In the genomic region with DNA sequence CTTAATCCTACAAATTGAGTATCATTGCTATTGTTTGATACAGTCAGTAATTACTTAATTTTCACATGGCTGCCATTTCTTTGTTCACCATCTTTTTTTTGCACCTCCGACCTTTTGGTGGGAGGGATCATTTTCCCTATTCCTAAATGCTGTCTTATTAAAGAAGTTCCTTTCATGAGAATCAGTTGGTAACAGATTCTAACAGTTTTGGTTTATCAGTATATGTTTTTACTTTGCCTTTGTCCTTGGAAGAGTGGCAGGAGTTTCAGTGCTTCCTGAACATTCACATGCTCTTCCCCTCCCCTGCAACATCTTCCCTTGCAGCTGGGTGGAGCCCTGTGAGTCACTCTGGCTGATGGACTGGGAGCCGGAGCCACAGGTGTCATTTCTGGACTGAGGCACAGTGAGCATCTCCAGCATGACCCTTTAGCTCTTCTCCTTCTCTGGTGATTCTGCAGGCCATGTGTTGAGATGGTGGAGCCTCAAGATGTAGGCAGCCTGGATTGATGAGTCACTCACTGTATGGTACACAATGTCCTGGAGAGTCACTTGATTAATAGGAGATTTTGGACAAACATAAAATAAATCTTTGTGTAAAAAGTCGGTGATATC, we compare ENCODE assay signal across 9 cellular contexts.
DNase-seq lines count a peak whose midpoint lies in the region; ATAC-seq and TF ChIP-seq lines count a peak whose summit lies in the region.
"Had no signal": no experiment of that assay in that cellular context is flagged by ENCODE, and none has a peak within 500 bp of the region (broad histone marks: within the 10 kb centered on the region; RNA-seq: fewer than 3 reads in every experiment).

No MANE protein-coding gene starts in this region.

- peak overlapping the region; percentile 44 for H3K4me2 ChIP-seq in HCT116 (ENCODE audit: low read length)

- no peaks in the 10 kb centered on the region for H3K27me3 ChIP-seq in ACC112 (ENCODE audit: insufficient read depth, low read length)
- H3K27me3 ChIP-seq in HCT116 (ENCODE audit: insufficient read depth, low read length) = no peaks in the 10 kb centered on the region
- no peaks in the 10 kb centered on the region for H3K27me3 ChIP-seq in effector memory CD4-positive, alpha-beta T cell (replicated peaks; ENCODE audit: control insufficient read depth, insufficient read depth, low read length, poor library complexity, severe bottlenecking)

- H3K36me3 ChIP-seq in ACC112 (ENCODE audit: insufficient read depth, low read length) = no peaks in the 10 kb centered on the region
- no peaks in the 10 kb centered on the region for H3K36me3 ChIP-seq in HCT116 (ENCODE audit: control insufficient read depth in 1 of 2, insufficient read depth in 2 of 2, low read length in 2 of 2)
- no peaks in the 10 kb centered on the region for H3K36me3 ChIP-seq in effector memory CD4-positive, alpha-beta T cell (ENCODE audit: control insufficient read depth, insufficient read depth, low read length)

- RAD21 ChIA-PET in HCT116 (lab: Charles Lee; ENCODE audit: low non-redundant PET in 1 of 2, low total read pairs in 2 of 2, uncharacterized antibody in 2 of 2, unreplicated experiment in 2 of 2) = no interaction called here

- H2AFZ ChIP-seq in ACC112 (ENCODE audit: low read length, unreplicated experiment) (no peak overlapping the region), HCT116 (ENCODE audit: low read depth, low read length, poor library complexity, severe bottlenecking) (peak overlapping the region; percentile 91)

- no peaks in the 10 kb centered on the region for H3K9me2 ChIP-seq in HCT116 (ENCODE audit: insufficient read depth)

- peaks cover 24% of the 10 kb centered on the region for H3K27me3 Mint-ChIP-seq in type B pancreatic cell

- no peaks in the 10 kb centered on the region for H3K9me3 ChIP-seq in HCT116 (ENCODE audit: control insufficient read depth in 1 of 2, insufficient read depth in 1 of 2, low read depth in 1 of 2, low read length in 2 of 2)
- no peaks in the 10 kb centered on the region for H3K9me3 ChIP-seq in effector memory CD4-positive, alpha-beta T cell (ENCODE audit: control insufficient read depth, low read length)

- DNase-seq in HCT116 (ENCODE audit: low read depth, low spot score) = peak; percentile 22
- DNase-seq in SK-N-DZ (ENCODE audit: low spot score) = peak; percentile 44
- DNase-seq in iPS-NIHi11 (ENCODE audit: low spot score) = peak; percentile 19
- no peak for DNase-seq in effector memory CD4-positive, alpha-beta T cell
- no peak for DNase-seq in type B pancreatic cell (ENCODE audit: extremely low spot score, unreplicated experiment)
- DNase-seq in NOMO-1 (lab: John Stamatoyannopoulos, UW; ENCODE audit: unreplicated experiment in 2 of 2) = no peak
- DNase-seq: activated gamma-delta T cell treated with Interleukin-2 at 50 U/mL for 16 hours had no signal

- H3K27ac Mint-ChIP-seq in type B pancreatic cell = no peak overlapping the region

- TF ChIP-seq RAD21 in HCT116 (IDR thresholded peaks at IDR 0.05; ENCODE audit: low read depth) = peak; percentile 43; the same call in 1 of the 2 replicates

- CTCF ChIA-PET in HCT116 (lab: Charles Lee) = no interaction called here

- H3K4me3 ChIP-seq in ACC112 (ENCODE audit: low read depth, low read length) (no peak overlapping the region), HCT116 (replicated peaks in 1 of 2; ENCODE audit: low read depth in 1 of 2, low read length in 2 of 2) (no peak overlapping the region)
- H3K4me3 ChIP-seq in effector memory CD4-positive, alpha-beta T cell (ENCODE audit: insufficient read depth, low read depth, low read length, poor library complexity, severe bottlenecking) = no peak overlapping the region

- intact Hi-C loops in HCT116 (cut with micrococcal nuclease) = loop anchor here (10.0 kb wide), 1 partner anchor 321 kb away; no protein-coding TSS in a partner anchor

- POLR2A ChIA-PET in HCT116 (lab: Charles Lee) = no interaction called here

- TF ChIP-seq CTCF in HCT116 (IDR thresholded peaks at IDR 0.05 in 2 of 3, conservative IDR thresholded peaks at IDR 0.05 in 1 of 3; ENCODE audit: borderline replicate concordance in 1 of 3, insufficient read depth in 1 of 3, low read depth in 2 of 3, low read length in 2 of 3) (peak in 2 of 3 experiments; percentile 26 to 44; a peak in 4 of 6 replicates), type B pancreatic cell (conservative IDR thresholded peaks at IDR 0.05) (no peak)

- no TSS peak for BruUV-seq in HCT116 (replicated peaks; lab: Mats Ljungman, UMichigan)

- H3K36me3 Mint-ChIP-seq in type B pancreatic cell = no peaks in the 10 kb centered on the region

- TF ChIP-seq POLR2A in HCT116 (IDR thresholded peaks at IDR 0.05; ENCODE audit: borderline replicate concordance, extremely low read depth, insufficient read depth, insufficient read length) = no peak

- ATAC-seq in HCT116 = peak; percentile 95
- ATAC-seq in GM18511 (IDR thresholded peaks at IDR 0.05; ENCODE audit: unreplicated experiment) = no peak

- H3K4me1 ChIP-seq in ACC112 (ENCODE audit: control insufficient read depth, insufficient read depth, low read length, unreplicated experiment) = peaks cover 16% of the 10 kb centered on the region
- peaks cover 5 to 7% of the 10 kb centered on the region in 2 experiments; a peak in 3 of 4 replicates for H3K4me1 ChIP-seq in HCT116 (ENCODE audit: control insufficient read depth in 1 of 2, insufficient read depth in 2 of 2, low read length in 2 of 2)
- H3K4me1 ChIP-seq in effector memory CD4-positive, alpha-beta T cell (ENCODE audit: control insufficient read depth, insufficient read depth, low read length, poor library complexity, severe bottlenecking) = no peaks in the 10 kb centered on the region

- H4K20me1 ChIP-seq in HCT116 (ENCODE audit: insufficient read depth) = no peaks in the 10 kb centered on the region

- H3K27ac ChIP-seq in ACC112 (ENCODE audit: low read depth, low read length) = peak overlapping the region; percentile 62
- no peak overlapping the region for H3K27ac ChIP-seq in HCT116 (ENCODE audit: low read depth, low read length)
- no peak overlapping the region for H3K27ac ChIP-seq in effector memory CD4-positive, alpha-beta T cell (ENCODE audit: insufficient read depth, low read length, poor library complexity, severe bottlenecking)

- H3K79me2 ChIP-seq in ACC112 (ENCODE audit: control insufficient read depth, insufficient read depth, low read length, unreplicated experiment) = no peaks in the 10 kb centered on the region
- H3K79me2 ChIP-seq in HCT116 (ENCODE audit: insufficient read depth, low read length) = no peaks in the 10 kb centered on the region

- H3K9me3 Mint-ChIP-seq in type B pancreatic cell = no peaks in the 10 kb centered on the region

- no peak overlapping the region for H3K9ac ChIP-seq in HCT116 (ENCODE audit: low read length)

- H3K4me3 Mint-ChIP-seq in type B pancreatic cell = no peak overlapping the region

- peaks cover 4% of the 10 kb centered on the region for H3K4me1 Mint-ChIP-seq in type B pancreatic cell (ENCODE audit: unreplicated experiment)

TF ChIP-seq in HCT116, 20 proteins besides CTCF, POLR2A, EP300 and RAD21:
- no peak for TF ChIP-seq SIN3A (IDR thresholded peaks at IDR 0.05; ENCODE audit: low read depth)
- 0 out of 2 replicates have a peak, but pooled peaks have one; percentile 7 for TF ChIP-seq FOSL1 (IDR thresholded peaks at IDR 0.05; ENCODE audit: low read depth)
- TF ChIP-seq, protein P1, sequence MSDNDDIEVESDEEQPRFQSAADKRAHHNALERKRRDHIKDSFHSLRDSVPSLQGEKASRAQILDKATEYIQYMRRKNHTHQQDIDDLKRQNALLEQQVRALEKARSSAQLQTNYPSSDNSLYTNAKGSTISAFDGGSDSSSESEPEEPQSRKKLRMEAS (IDR thresholded peaks at IDR 0.05) = peak; percentile 19; the same call in 1 of the 2 replicates
TF ChIP-seq in HCT116: peak in this region for 2.

Comparison
In these comparisons a context has a peak if more than half of its experiments do, and no peak if none do; other contexts are left out.
1. DNase-seq: peak in HCT116 (single experiment), SK-N-DZ (single experiment) and iPS-NIHi11 (single experiment); none in effector memory CD4-positive, alpha-beta T cell (0 of 3), type B pancreatic cell (single experiment) and NOMO-1 (0 of 2).